9 cellular contexts compared by ENCODE assay signal in the genomic region with DNA sequence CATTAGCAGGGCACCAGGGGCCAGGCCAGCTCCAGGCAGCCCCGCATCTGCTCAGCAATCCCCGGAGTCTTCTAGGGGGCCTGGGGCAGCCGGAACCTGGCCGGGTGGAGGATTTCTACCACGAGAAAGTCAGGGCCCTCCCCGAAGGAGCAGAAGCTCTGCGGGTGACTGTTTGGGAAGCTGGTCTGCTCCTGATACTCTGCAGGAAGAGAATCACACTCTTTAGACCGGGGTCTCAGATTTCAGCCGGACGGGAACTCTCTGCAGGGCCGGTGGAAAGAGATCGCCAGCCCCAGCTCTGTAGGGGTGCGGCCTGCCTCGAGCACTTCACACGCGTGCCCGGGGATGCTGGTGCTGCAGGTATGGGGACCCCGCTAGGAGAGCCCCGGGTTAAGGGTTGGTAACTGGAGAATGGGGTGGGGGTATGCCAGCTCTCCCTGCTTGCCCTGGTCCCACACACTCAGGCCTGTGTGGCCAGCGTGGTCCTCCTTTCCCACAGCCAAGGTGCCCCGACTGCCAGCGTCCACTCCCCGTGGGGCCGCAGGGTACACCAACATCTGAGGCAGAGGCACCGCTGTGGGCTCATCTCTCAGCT. TPM values are rescaled to one million over a fixed set of nuclear protein-coding genes. Genes with fewer than 3 reads are reported as not detected.
A peak's percentile ranks its signal among the peaks of the same experiment; 100 is the strongest.
DNase-seq lines count a peak whose midpoint lies in the region; ATAC-seq and TF ChIP-seq lines count a peak whose summit lies in the region.
"Had no signal": no experiment of that assay in that cellular context is flagged by ENCODE, and none has a peak within 500 bp of the region (broad histone marks: within the 10 kb centered on the region; RNA-seq: fewer than 3 reads in every experiment).

No MANE protein-coding gene starts in this region.

- no peaks in the 10 kb centered on the region for H3K9me3 Mint-ChIP-seq in activated naive CD4-positive, alpha-beta T cell treated with anti-CD3 and anti-CD28 coated beads, Interleukin-2, amount 10 ng/mL, durations not matched to agents 7 days and 5 days
- no peaks in the 10 kb centered on the region for H3K9me3 Mint-ChIP-seq in activated naive CD8-positive, alpha-beta T cell treated with anti-CD3 and anti-CD28 coated beads, Interleukin-2, amount 10 ng/mL, durations not matched to agents 7 days and 5 days

- peak overlapping the region; percentile 91 for H3K27ac Mint-ChIP-seq in activated naive CD4-positive, alpha-beta T cell treated with anti-CD3 and anti-CD28 coated beads, Interleukin-2, amount 10 ng/mL, durations not matched to agents 7 days and 5 days
- peak overlapping the region; percentile 73 for H3K27ac Mint-ChIP-seq in activated naive CD8-positive, alpha-beta T cell treated with anti-CD3 and anti-CD28 coated beads, Interleukin-2, amount 10 ng/mL, durations not matched to agents 7 days and 5 days

- no peak overlapping the region for H3K4me3 ChIP-seq in urinary bladder (ENCODE audit: low read depth, low read length)
- no peak overlapping the region for H3K4me3 ChIP-seq in BE2C (ENCODE audit: low read depth, low read length)

- no peaks in the 10 kb centered on the region for H3K27me3 ChIP-seq in BE2C

- peak overlapping the region; percentile 13 for H3K27ac ChIP-seq in urinary bladder (ENCODE audit: low read depth)

- H3K4me1 Mint-ChIP-seq in activated naive CD4-positive, alpha-beta T cell treated with anti-CD3 and anti-CD28 coated beads, Interleukin-2, amount 10 ng/mL, durations not matched to agents 7 days and 5 days = peaks cover 75% of the 10 kb centered on the region
- H3K4me1 Mint-ChIP-seq in activated naive CD8-positive, alpha-beta T cell treated with anti-CD3 and anti-CD28 coated beads, Interleukin-2, amount 10 ng/mL, durations not matched to agents 7 days and 5 days = peaks cover 44% of the 10 kb centered on the region

- ATAC-seq in activated naive CD8-positive, alpha-beta T cell treated with anti-CD3 and anti-CD28 coated beads, Interleukin-2, amount 10 ng/mL, durations not matched to agents 7 days and 5 days (ENCODE audit: low read depth) = no peak

- peaks cover 70% of the 10 kb centered on the region for H3K36me3 Mint-ChIP-seq in activated naive CD4-positive, alpha-beta T cell treated with anti-CD3 and anti-CD28 coated beads, Interleukin-2, amount 10 ng/mL, durations not matched to agents 7 days and 5 days
- peaks cover 11% of the 10 kb centered on the region for H3K36me3 Mint-ChIP-seq in activated naive CD8-positive, alpha-beta T cell treated with anti-CD3 and anti-CD28 coated beads, Interleukin-2, amount 10 ng/mL, durations not matched to agents 7 days and 5 days

- WGBS in urinary bladder = 61% methylated on average over 25 of the region's 25 CpGs

- no peak overlapping the region for H3K4me3 Mint-ChIP-seq in activated naive CD4-positive, alpha-beta T cell treated with anti-CD3 and anti-CD28 coated beads, Interleukin-2, amount 10 ng/mL, durations not matched to agents 7 days and 5 days
- no peak overlapping the region for H3K4me3 Mint-ChIP-seq in activated naive CD8-positive, alpha-beta T cell treated with anti-CD3 and anti-CD28 coated beads, Interleukin-2, amount 10 ng/mL, durations not matched to agents 7 days and 5 days

- no peaks in the 10 kb centered on the region for H3K9me3 ChIP-seq in BE2C

- no peak for DNase-seq in activated naive CD4-positive, alpha-beta T cell treated with anti-CD3 and anti-CD28 coated beads, Interleukin-2, amount 10 ng/mL, durations not matched to agents 7 days and 5 days
- no peak for DNase-seq in activated naive CD4-positive, alpha-beta T cell (lab: John Stamatoyannopoulos, UW)
- no peak for DNase-seq in activated naive CD8-positive, alpha-beta T cell treated with anti-CD3 and anti-CD28 coated beads, Interleukin-2, amount 10 ng/mL, durations not matched to agents 7 days and 5 days
- DNase-seq in mesenteric fat pad (ENCODE audit: low spot score) = peak; percentile 83
- DNase-seq in NCI-H345 (lab: John Stamatoyannopoulos, UW) = no peak
- no peak for DNase-seq in NK-92 treated with Interleukin-12 subunit alpha and Interleukin-12 subunit beta, amount 100 ng/mL, for 24 hours (lab: John Stamatoyannopoulos, UW)
- DNase-seq in BE2C = no peak
- DNase-seq: NCI-H2227 treated with DMSO at 0.1 percent for 48 hours had no signal

- H3K4me1 ChIP-seq in urinary bladder (ENCODE audit: insufficient read depth) (peaks cover 5% of the 10 kb centered on the region), BE2C (peaks cover 20% of the 10 kb centered on the region)

- H3K27me3 Mint-ChIP-seq in activated naive CD4-positive, alpha-beta T cell treated with anti-CD3 and anti-CD28 coated beads, Interleukin-2, amount 10 ng/mL, durations not matched to agents 7 days and 5 days = no peaks in the 10 kb centered on the region
- H3K27me3 Mint-ChIP-seq in activated naive CD8-positive, alpha-beta T cell treated with anti-CD3 and anti-CD28 coated beads, Interleukin-2, amount 10 ng/mL, durations not matched to agents 7 days and 5 days = no peaks in the 10 kb centered on the region

- no peak for TF ChIP-seq CTCF in BE2C (IDR thresholded peaks at IDR 0.05; ENCODE audit: low read depth, low read length)

- POLR2A ChIA-PET in activated naive CD8-positive, alpha-beta T cell treated with anti-CD3 and anti-CD28 coated beads, Interleukin-2, amount 10 ng/mL, durations not matched to agents 7 days and 5 days (lab: Charles Lee) = interaction anchor here (0.6 to 2.9 kb wide), 9 partner anchors 12 to 114 kb away, joined by 3 to 18 read pairs (median 6); a partner anchor contains a TSS

- H3K36me3 ChIP-seq in urinary bladder (ENCODE audit: insufficient read depth) (no peaks in the 10 kb centered on the region), BE2C (no peaks in the 10 kb centered on the region; the same call in 1 of the 2 replicates)

- CTCF ChIA-PET in activated naive CD4-positive, alpha-beta T cell treated with anti-CD3 and anti-CD28 coated beads, Interleukin-2, amount 10 ng/mL, durations not matched to agents 7 days and 5 days (lab: Charles Lee) = interaction anchor here (1.2 to 2.0 kb wide), 6 partner anchors 11 to 229 kb away, joined by 3 to 10 read pairs (median 4); no protein-coding TSS in a partner anchor

RNA-seq across cellular contexts. Expression of a gene that starts 20.1 kb away (rescaled TPM):
- 10 to 100 TPM; 65.6 to 73.9 TPM for total RNA-seq in activated naive CD8-positive, alpha-beta T cell treated with anti-CD3 and anti-CD28 coated beads, Interleukin-2, amount 10 ng/mL, durations not matched to agents 7 days and 5 days
- total RNA-seq in mesenteric fat pad (102 TPM), urinary bladder (17.8 TPM)
- 26.3 TPM for polyA plus RNA-seq in urinary bladder
- 5.1 TPM for polyA plus RNA-seq in BE2C (2012; ENCODE audit: insufficient read depth, insufficient read length, low read depth)
